ENCODE assay signal across 17 cellular contexts in the genomic region with DNA sequence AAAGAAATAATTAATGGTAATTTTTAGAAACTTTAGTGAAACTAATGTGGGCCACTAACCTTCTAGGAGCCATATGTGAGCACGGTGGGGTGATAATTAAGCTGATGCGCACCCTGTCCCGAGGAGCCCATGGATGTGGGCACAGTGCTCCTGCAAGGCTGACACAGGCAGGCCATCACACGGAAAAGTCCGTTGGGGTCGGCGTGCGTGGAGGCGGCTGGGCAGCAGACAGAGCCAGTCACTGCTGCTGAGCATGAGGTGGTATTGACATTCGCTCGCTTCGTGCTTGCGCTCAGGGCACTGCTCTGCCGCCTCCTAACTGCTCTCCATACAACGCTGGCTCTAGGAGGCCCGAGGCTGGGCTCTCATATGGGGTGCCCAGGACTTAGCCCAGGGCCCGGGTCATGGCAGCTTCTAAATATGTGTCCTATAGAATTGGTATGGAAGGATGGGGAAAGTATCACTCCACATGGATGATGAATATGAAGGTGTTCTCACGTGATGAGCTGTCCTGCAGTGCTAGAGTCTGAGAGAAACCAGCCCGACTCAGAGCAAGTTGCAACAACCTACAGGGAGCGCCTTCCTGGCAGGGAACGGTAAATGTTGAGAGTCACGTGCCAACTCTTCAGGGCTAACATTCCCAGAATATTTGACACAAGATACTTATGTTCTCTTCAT.
A peak's percentile ranks its signal among the peaks of the same experiment; 100 is the strongest.
DNase-seq lines count a peak whose midpoint lies in the region; ATAC-seq and TF ChIP-seq lines count a peak whose summit lies in the region.
"Had no signal": no experiment of that assay in that cellular context is flagged by ENCODE, and none has a peak within 500 bp of the region (broad histone marks: within the 10 kb centered on the region; RNA-seq: fewer than 3 reads in every experiment).

No MANE protein-coding gene starts in this region.

- no peaks in the 10 kb centered on the region for H3K27me3 ChIP-seq in muscle layer of colon (ENCODE audit: control insufficient read depth in 1 of 2, insufficient read depth in 2 of 2, low read length in 2 of 2)
- H3K27me3 ChIP-seq in tibial artery, result no peaks in the 10 kb centered on the region
- H3K27me3 ChIP-seq: BE2C, thyroid gland had no signal

- DNase-seq in amniotic epithelial cell (ENCODE audit: low read depth) (peak; percentile 49), epithelial cell of esophagus (ENCODE audit: low read depth) (peak; percentile 78), tibial artery (no peak), Kasumi-1 (lab: John Stamatoyannopoulos, UW) (no peak), activated T-cell treated with anti-CD3 and anti-CD28 coated beads for 4 hours (no peak), SKM-1 treated with dmso at 0.1 percent for 144 hours (lab: John Stamatoyannopoulos, UW; ENCODE audit: unreplicated experiment) (no peak)
- DNase-seq: amniotic stem cell, BE2C, DMS79, hippocampal formation, NCI-H2081 treated with DMSO at 0.1 percent for 48 hours, NCI-H748 treated with DMSO at 0.1 percent for 48 hours, T-helper 9 cell had no signal

- peaks cover 78% of the 10 kb centered on the region for H3K4me1 ChIP-seq in muscle layer of colon (ENCODE audit: insufficient read depth, low read length)
- peaks cover 0 to 93% (median 57%) of the 10 kb centered on the region in 4 donors for H3K4me1 ChIP-seq in tibial artery

- no peak for ATAC-seq in HG03175 (IDR thresholded peaks at IDR 0.05; ENCODE audit: unreplicated experiment)
- ATAC-seq: left lobe of liver had no signal

- TF ChIP-seq CTCF in epithelial cell of esophagus (IDR thresholded peaks at IDR 0.05; ENCODE audit: insufficient read depth, low read depth, low read length, missing control alignments), result peak; percentile 35
- TF ChIP-seq CTCF in tibial artery (IDR thresholded peaks at IDR 0.05), result no peak

- H3K27ac ChIP-seq in muscle layer of colon (ENCODE audit: low read depth, low read length) (peak overlapping the region; percentile 62), tibial artery (peak overlapping the region; percentile 78 to 87)

- no peak overlapping the region for H3K9ac ChIP-seq in muscle layer of colon (ENCODE audit: low read length)

- intact Hi-C loops in tibial artery (cut with DNase I; ENCODE audit: low total_unique reads), result loop anchor here (10.0 kb wide), 2 partner anchors 57 to 107 kb away; partner anchors contain the start of gene PACSIN2

- no peaks in the 10 kb centered on the region for H3K9me3 ChIP-seq in muscle layer of colon (ENCODE audit: low read length)
- H3K9me3 ChIP-seq in tibial artery, result no peaks in the 10 kb centered on the region
- H3K9me3 ChIP-seq: BE2C, thyroid gland had no signal

- no peak overlapping the region for H3K4me3 ChIP-seq in epithelial cell of esophagus (ENCODE audit: low read length)
- H3K4me3 ChIP-seq in muscle layer of colon (ENCODE audit: low read depth in 1 of 2, low read length in 2 of 2), result peak overlapping the region in 1 of 2 donors; percentile 1
- no peak overlapping the region for H3K4me3 ChIP-seq in tibial artery
- H3K4me3 ChIP-seq: thyroid gland had no signal

- H3K36me3 ChIP-seq in muscle layer of colon (ENCODE audit: insufficient read depth, low read length) (peaks cover 30% of the 10 kb centered on the region), tibial artery (peaks cover 0 to 34% (median 17%) of the 10 kb centered on the region in 3 donors)
- H3K36me3 ChIP-seq: BE2C had no signal

Comparison
In these comparisons a context has a peak if more than half of its experiments do, and no peak if none do; other contexts are left out.
1. DNase-seq: peak in amniotic epithelial cell (single experiment) and epithelial cell of esophagus (single experiment); none in tibial artery (0 of 2), Kasumi-1 (0 of 2), activated T-cell treated with anti-CD3 and anti-CD28 coated beads for 4 hours (single experiment) and SKM-1 treated with dmso at 0.1 percent for 144 hours (single experiment).